In the genomic region with DNA sequence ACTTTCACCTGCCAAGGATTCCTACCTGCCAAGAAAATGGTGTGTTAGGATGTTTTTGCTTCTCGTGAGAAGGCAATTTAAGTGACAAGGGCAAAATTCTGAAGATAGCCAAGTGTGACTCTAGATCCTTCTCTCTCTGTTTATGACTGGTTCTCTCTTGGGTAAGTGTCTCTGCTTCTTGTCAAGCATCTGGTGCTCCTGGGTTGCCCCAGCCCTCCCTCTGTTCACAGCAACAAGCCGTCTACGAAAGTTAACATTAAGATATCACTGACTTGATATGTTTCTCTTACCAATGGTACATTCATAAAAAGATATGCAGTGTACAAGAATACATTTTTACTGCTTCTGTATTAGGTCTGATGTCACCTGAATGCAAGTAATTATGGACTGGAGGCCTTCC, we compare ENCODE assay signal across 27 cellular contexts. TPM values are rescaled to one million over a fixed set of nuclear protein-coding genes. Genes with fewer than 3 reads are reported as not detected.
"Had no signal": no experiment of that assay in that cellular context is flagged by ENCODE, and none has a peak within 500 bp of the region (broad histone marks: within the 10 kb centered on the region; RNA-seq: fewer than 3 reads in every experiment).

No MANE protein-coding gene starts in this region.

- H3K27me3 ChIP-seq: heart right ventricle, hepatocyte, pancreas, stomach, testis, thyroid gland, transverse colon, upper lobe of left lung, vagina had no signal

- DNase-seq: heart right ventricle; islet precursor cell; left cardiac atrium; midbrain; mucosa of descending colon; naive thymus-derived CD4-positive, alpha-beta T cell; nucleus accumbens; pancreas; posterior cingulate gyrus; psoas muscle; stimulated activated CD4-positive, alpha-beta T cell treated with anti-CD3 and anti-CD28 coated beads, Interleukin-12 subunit alpha, Interleukin-12 subunit beta, amount 100 ng/mL, for 4 hours; stimulated activated CD4-positive, alpha-beta T cell treated with anti-CD3 and anti-CD28 coated beads, Interleukin-15, amount 100 ng/mL, for 24 hours; stimulated activated CD4-positive, alpha-beta T cell treated with anti-CD3 and anti-CD28 coated beads, Interleukin-2, amount 100 ng/mL, for 24 hours; stimulated activated CD4-positive, alpha-beta T cell treated with anti-CD3 and anti-CD28 coated beads, Interleukin-4, amount 100 ng/mL, for 1 hour; stimulated activated naive B cell treated with anti-CD40 and anti-IgM and Interleukin-4, amounts not matched to agents 10 μg/mL and 1 μg/mL and 100 μg/mL, for 72 hours; stimulated activated naive CD8-positive, alpha-beta T cell treated with anti-CD3 and anti-CD28 coated beads, Interleukin-15, Interleukin-2, amounts not matched to agents 100 U/mL and 50 U/mL, for 24 hours; stomach; testis; thyroid gland; transverse colon; upper lobe of left lung had no signal

- H3K27ac ChIP-seq: heart right ventricle, psoas muscle, skin epidermis, stomach, testis, transverse colon, upper lobe of left lung, vagina had no signal

- H2AFZ ChIP-seq: hepatocyte had no signal

- ATAC-seq: left cardiac atrium; left lobe of liver; mucosa of descending colon; naive thymus-derived CD4-positive, alpha-beta T cell; natural killer cell treated with Interleukin-12 subunit alpha and Interleukin-12 subunit beta and Interleukin-15 and Interleukin-18, amount 100 ng/mL, for 72 hours; pancreas; psoas muscle; sciatic nerve; stimulated activated naive B cell treated with anti-CD40 and anti-IgM and Interleukin-4, amounts not matched to agents 10 μg/mL and 1 μg/mL and 100 μg/mL, for 72 hours; stimulated activated naive CD8-positive, alpha-beta T cell treated with anti-CD3 and anti-CD28 coated beads, Interleukin-15, Interleukin-2, amounts not matched to agents 100 U/mL and 50 U/mL, for 24 hours had no signal

- FAIRE-seq: pancreas had no signal

- H3K4me3 ChIP-seq: heart right ventricle, hepatocyte, mucosa of descending colon, pancreas, psoas muscle, skin epidermis, stomach, testis, thyroid gland, transverse colon, upper lobe of left lung, vagina had no signal

- H3K4me1 ChIP-seq: psoas muscle, stomach, testis, transverse colon, upper lobe of left lung, vagina had no signal

- H3K79me2 ChIP-seq: hepatocyte had no signal

- H3K9me3 ChIP-seq: mucosa of descending colon, pancreas, psoas muscle, testis, thyroid gland, vagina had no signal

- H3K4me2 ChIP-seq: hepatocyte had no signal

- H3K36me3 ChIP-seq: heart right ventricle, pancreas, stomach, thyroid gland, transverse colon, upper lobe of left lung, vagina had no signal

RNA-seq across cellular contexts. Expression of a gene that starts 55.4 kb away (rescaled TPM):
- total RNA-seq: naive thymus-derived CD4-positive, alpha-beta T cell; natural killer cell treated with Interleukin-12 subunit alpha and Interleukin-12 subunit beta and Interleukin-15 and Interleukin-18, amount 100 ng/mL, for 72 hours had no signal
- polyA plus RNA-seq: naive thymus-derived CD4-positive, alpha-beta T cell had no signal
